In genomic region chr19:41887711-41888382, GRCh38 we compare ENCODE assay signal across 9 cellular contexts. TPM values are rescaled to one million over a fixed set of nuclear protein-coding genes. Genes with fewer than 3 reads are reported as not detected.
A peak's percentile ranks its signal among the peaks of the same experiment; 100 is the strongest.
DNase-seq lines count a peak whose midpoint lies in the region; ATAC-seq and TF ChIP-seq lines count a peak whose summit lies in the region.
"Had no signal": no experiment of that assay in that cellular context is flagged by ENCODE, and none has a peak within 500 bp of the region (broad histone marks: within the 10 kb centered on the region; RNA-seq: fewer than 3 reads in every experiment).

No MANE protein-coding gene starts in this region.

- POLR2A ChIA-PET in activated B cell treated with CpG ODN at 0.5 μM for 24 hours (lab: Charles Lee) = interaction anchor here (0.7 to 10.7 kb wide), 9 partner anchors 14 to 71 kb away, joined by 3 to 279 read pairs (median 6); partner anchors contain the start of genes CD79A, RABAC1 and RPS19

- peak overlapping the region; percentile 90 for H3K27ac Mint-ChIP-seq in activated B cell treated with CpG ODN at 0.5 μM for 24 hours
- H3K27ac Mint-ChIP-seq in natural killer cell = peak overlapping the region; percentile 84 to 89

- intact Hi-C loops in activated B cell treated with CpG ODN at 0.5 μM for 24 hours (cut with micrococcal nuclease) (loop anchor here (10.0 kb wide), 1 partner anchor 343 kb away; no protein-coding TSS in a partner anchor), breast epithelium (cut with DNase I; ENCODE audit: low total_unique reads) (no loop called here), natural killer cell (cut with micrococcal nuclease) (loop anchor here (1.0 kb wide), 3 partner anchors 15 to 57 kb away; no protein-coding TSS in a partner anchor)

- H3K36me3 ChIP-seq in breast epithelium (no peaks in the 10 kb centered on the region), thoracic aorta (peaks cover 22% of the 10 kb centered on the region)
- H3K36me3 ChIP-seq: cardiac muscle cell had no signal

- TF ChIP-seq POLR2A in breast epithelium (IDR thresholded peaks at IDR 0.05) = no peak

- H3K27me3 Mint-ChIP-seq in activated B cell treated with CpG ODN at 0.5 μM for 24 hours (no peaks in the 10 kb centered on the region), natural killer cell (ENCODE audit: low read depth in 2 of 2) (no peaks in the 10 kb centered on the region)

- H3K9me3 Mint-ChIP-seq in activated B cell treated with CpG ODN at 0.5 μM for 24 hours (no peaks in the 10 kb centered on the region), natural killer cell (no peaks in the 10 kb centered on the region)

- CTCF ChIA-PET in activated B cell treated with CpG ODN at 0.5 μM for 24 hours (lab: Charles Lee) = interaction anchor here (1.1 to 4.5 kb wide), 8 partner anchors 14 to 64 kb away, joined by 3 to 41 read pairs (median 3); no protein-coding TSS in a partner anchor

- peak overlapping the region in 2 of 3 donors; percentile 10 to 41 for H3K4me3 ChIP-seq in breast epithelium
- peak overlapping the region; percentile 17 for H3K4me3 ChIP-seq in thoracic aorta
- H3K4me3 ChIP-seq: cardiac muscle cell had no signal

- H3K4me3 Mint-ChIP-seq in activated B cell treated with CpG ODN at 0.5 μM for 24 hours (peak overlapping the region; percentile 81), natural killer cell (peak overlapping the region; percentile 84)

- H3K36me3 Mint-ChIP-seq in activated B cell treated with CpG ODN at 0.5 μM for 24 hours (ENCODE audit: low read depth) (peaks cover 52% of the 10 kb centered on the region), natural killer cell (peaks cover 8% of the 10 kb centered on the region)

- H3K27me3 ChIP-seq in breast epithelium = no peaks in the 10 kb centered on the region
- H3K27me3 ChIP-seq in thoracic aorta (replicated peaks; ENCODE audit: insufficient read depth) = no peaks in the 10 kb centered on the region
- H3K27me3 ChIP-seq: cardiac muscle cell had no signal

- peak; percentile 23 for ATAC-seq in HG03442 (IDR thresholded peaks at IDR 0.05; ENCODE audit: unreplicated experiment)
- ATAC-seq in activated B cell treated with CpG ODN at 0.5 μM for 24 hours (ENCODE audit: low read depth) = peak; percentile 6
- peak; percentile 25 to 34 (median 27) for ATAC-seq in natural killer cell
- ATAC-seq in thoracic aorta (ENCODE audit: insufficient number of reproducible peaks, low FRiP score, low read depth) = no peak

- DNase-seq in activated B cell treated with CpG ODN at 0.5 μM for 24 hours (peak; percentile 44), breast epithelium (ENCODE audit: low spot score in 2 of 2) (peak in 1 of 2 donors; percentile 63), natural killer cell (peak; percentile 75), thoracic aorta (ENCODE audit: low spot score) (no peak), NCI-H1092 (lab: John Stamatoyannopoulos, UW) (no peak), NOMO-1 treated with DMSO at 0.1 percent for 48 hours (lab: John Stamatoyannopoulos, UW; ENCODE audit: unreplicated experiment) (no peak), SIG-M5 treated with dmso at 0.1 percent for 504 hours (lab: John Stamatoyannopoulos, UW; ENCODE audit: unreplicated experiment) (no peak)

- H3K27ac ChIP-seq in breast epithelium = peak overlapping the region; percentile 65 to 81
- no peak overlapping the region for H3K27ac ChIP-seq in thoracic aorta
- H3K27ac ChIP-seq: cardiac muscle cell had no signal

- H3K4me1 ChIP-seq in breast epithelium (peaks cover 0 to 6% of the 10 kb centered on the region in 2 donors), thoracic aorta (ENCODE audit: control insufficient read depth in 1 of 2, low read depth in 2 of 2) (peaks cover 7% of the 10 kb centered on the region in 2 donors)

- H3K4me1 Mint-ChIP-seq in activated B cell treated with CpG ODN at 0.5 μM for 24 hours (peaks cover 59% of the 10 kb centered on the region), natural killer cell (peaks cover 61 to 83% of the 10 kb centered on the region in 2 donors)

- H3K9me3 ChIP-seq in breast epithelium (no peaks in the 10 kb centered on the region), thoracic aorta (no peaks in the 10 kb centered on the region)

- no peak for TF ChIP-seq CTCF in activated B cell treated with CpG ODN at 0.5 μM for 24 hours (IDR thresholded peaks at IDR 0.05)
- peak in 1 of 3 donors; percentile 21 for TF ChIP-seq CTCF in breast epithelium (IDR thresholded peaks at IDR 0.05)
- no peak for TF ChIP-seq CTCF in natural killer cell (IDR thresholded peaks at IDR 0.05)
- TF ChIP-seq CTCF in thoracic aorta (IDR thresholded peaks at IDR 0.05) = no peak

RNA-seq across cellular contexts. Expression of gene ARHGEF1, which starts 4.9 kb away (rescaled TPM):
- 351 and 418 TPM in 2 replicates for total RNA-seq in activated B cell treated with CpG ODN at 0.5 μM for 24 hours
- 10 to 100 TPM; 55.0 to 61.9 (median 55.7) TPM for total RNA-seq in breast epithelium
- 1,000 to 10,000 TPM; 1,177 to 1,409 (median 1,354) TPM for total RNA-seq in natural killer cell
- 100 to 1,000 TPM in 1 of 2 donors, 10 to 100 TPM in 1; 75.3 to 104 TPM for total RNA-seq in thoracic aorta

RNA-seq across cellular contexts. Expression of gene CD79A, which starts 10.8 kb away (rescaled TPM):
- total RNA-seq in activated B cell treated with CpG ODN at 0.5 μM for 24 hours = 889 and 943 TPM in 2 replicates
- total RNA-seq in breast epithelium = 1 to 10 TPM in 2 of 3 donors, under 1 TPM in 1; 0.80 to 2.9 (median 1.8) TPM
- 10 to 100 TPM in 1 of 3 donors, 1 to 10 TPM in 2; 5.6 to 35.5 (median 6.0) TPM for total RNA-seq in natural killer cell
- total RNA-seq in thoracic aorta = not detected
- total RNA-seq: cardiac muscle cell had no signal

RNA-seq across cellular contexts. Expression of gene RPS19, which starts 27.8 kb away (rescaled TPM):
- total RNA-seq in activated B cell treated with CpG ODN at 0.5 μM for 24 hours (4,196 and 4,853 TPM in 2 replicates), breast epithelium (1,000 to 10,000 TPM in 2 of 3 donors, 100 to 1,000 TPM in 1; 756 to 2,084 (median 1,264) TPM), natural killer cell (1,000 to 10,000 TPM; 1,358 to 1,814 (median 1,709) TPM), thoracic aorta (100 to 1,000 TPM; 347 to 429 TPM)

RNA-seq across cellular contexts. Expression of gene ERFL, which starts 40.4 kb away (rescaled TPM):
- total RNA-seq in activated B cell treated with CpG ODN at 0.5 μM for 24 hours = 0.64 and 1.1 TPM in 2 replicates
- total RNA-seq in breast epithelium = under 1 TPM in 1 of 3 donors, not detected in 2; 0.15 TPM
- 1 to 10 TPM; 1.1 to 2.1 (median 1.5) TPM for total RNA-seq in natural killer cell
- under 1 TPM; 0.28 to 0.41 TPM for total RNA-seq in thoracic aorta

RNA-seq across cellular contexts. Expression of gene DMRTC2, which starts 43.0 kb away (rescaled TPM):
- total RNA-seq in activated B cell treated with CpG ODN at 0.5 μM for 24 hours = not detected in 2 replicates
- total RNA-seq in breast epithelium = not detected
- not detected for total RNA-seq in natural killer cell
- not detected for total RNA-seq in thoracic aorta
- total RNA-seq: cardiac muscle cell had no signal

Comparison
In these comparisons a context has a peak if more than half of its experiments do, and no peak if none do; other contexts are left out.
1. DNase-seq: peak in activated B cell treated with CpG ODN at 0.5 μM for 24 hours (single experiment) and natural killer cell (single experiment); none in thoracic aorta (single experiment), NCI-H1092 (single experiment), NOMO-1 treated with DMSO at 0.1 percent for 48 hours (single experiment) and SIG-M5 treated with dmso at 0.1 percent for 504 hours (single experiment).
2. H3K27ac ChIP-seq: peak in breast epithelium (2 of 2); none in thoracic aorta (0 of 2).
3. RNA of gene CD79A, which starts 10.8 kb away (total RNA-seq): 889 to 943 TPM in activated B cell treated with CpG ODN at 0.5 μM for 24 hours; 5.6 to 35.5 TPM in natural killer cell, 0.80 to 2.9 TPM in breast epithelium and not detected in thoracic aorta; every median in the first group is over 10 times any median in the second.